35 cellular contexts compared by ENCODE assay signal in genomic region chr4:186009976-186010375, GRCh38.
"Had no signal": no experiment of that assay in that cellular context is flagged by ENCODE, and none has a peak within 500 bp of the region (broad histone marks: within the 10 kb centered on the region; RNA-seq: fewer than 3 reads in every experiment).

No MANE protein-coding gene starts in this region.

- H3K36me3 ChIP-seq: MG63 had no signal

- DNase-seq: Karpas-422, Kasumi-1, MG63, MM.1S, MV-4-11, NCI-H1048, NCI-H1092, NCI-H1092 treated with DMSO at 0.1 percent for 48 hours, NCI-H1105, NCI-H1105 treated with DMSO at 0.1 percent for 48 hours, NCI-H1417, NCI-H1417 treated with DMSO at 0.1 percent for 48 hours, NCI-H1436, NCI-H1436 treated with DMSO at 0.1 percent for 48 hours, NCI-H146, NCI-H1694, NCI-H1694 treated with DMSO at 0.1 percent for 48 hours, NCI-H187, NCI-H187 treated with DMSO at 0.1 percent for 48 hours, NCI-H1930, NCI-H2029, NCI-H2029 treated with DMSO at 0.1 percent for 48 hours, NCI-H2081, NCI-H2081 treated with DMSO at 0.1 percent for 48 hours, NCI-H2107, NCI-H2171, NCI-H2171 treated with DMSO at 0.1 percent for 48 hours, NCI-H2227 treated with DMSO at 0.1 percent for 48 hours, NCI-H226, NCI-H345, NCI-H446, NCI-H446 treated with DMSO at 0.1 percent for 48 hours, NCI-H510A, NCI-H510A treated with DMSO at 0.1 percent for 48 hours, NCI-H524 had no signal

- H3K27me3 ChIP-seq: MG63 had no signal

- H3K4me3 ChIP-seq: MG63 had no signal

- H3K9me3 ChIP-seq: MG63 had no signal
